In genomic region chr16:10521681-10522274, GRCh38 we compare ENCODE assay signal across 8 cellular contexts. TPM values are rescaled to one million over a fixed set of nuclear protein-coding genes. Genes with fewer than 3 reads are reported as not detected.
DNase-seq lines count a peak whose midpoint lies in the region; ATAC-seq and TF ChIP-seq lines count a peak whose summit lies in the region.

No MANE protein-coding gene starts in this region.

- peak; percentile 76 for TF ChIP-seq CTCF in DOHH2 (IDR thresholded peaks at IDR 0.05; ENCODE audit: low read depth, low read length, poor library complexity, severe bottlenecking)
- TF ChIP-seq CTCF in RWPE1 (conservative IDR thresholded peaks at IDR 0.05; ENCODE audit: low read depth), result peak; percentile 65

- ATAC-seq in left cardiac atrium, result peak; percentile 79 to 82
- ATAC-seq in GM21723 (IDR thresholded peaks at IDR 0.05; ENCODE audit: unreplicated experiment), result no peak
- ATAC-seq in HG02938 (IDR thresholded peaks at IDR 0.05; ENCODE audit: unreplicated experiment), result no peak

- H3K9me3 ChIP-seq in DOHH2 (ENCODE audit: control insufficient read depth, insufficient read depth, low read length) (no peaks in the 10 kb centered on the region), adipocyte (ENCODE audit: control insufficient read depth, low read length) (no peaks in the 10 kb centered on the region)

- no peaks in the 10 kb centered on the region for H3K27me3 ChIP-seq in DOHH2 (ENCODE audit: control insufficient read depth, low read length)
- no peaks in the 10 kb centered on the region for H3K27me3 ChIP-seq in adipocyte (replicated peaks; ENCODE audit: control insufficient read depth, insufficient read depth, low read length)

- intact Hi-C loops in left cardiac atrium (cut with DNase I), result loop anchor here (2.0 to 10.0 kb wide), 2 partner anchors 53 to 215 kb away; no protein-coding TSS in a partner anchor

- peak; percentile 42 for DNase-seq in Jurkat, Clone E6-1 (ENCODE audit: low read depth, low spot score)
- DNase-seq in RWPE1 (ENCODE audit: low spot score) (peak; percentile 57), adipocyte (ENCODE audit: low read depth) (peak; percentile 76), left cardiac atrium (peak; percentile 51), retina (peak; percentile 43)

- H3K9ac ChIP-seq in adipocyte (ENCODE audit: low read length), result no peak overlapping the region

- H3K79me2 ChIP-seq in DOHH2 (ENCODE audit: control insufficient read depth, low read length), result no peaks in the 10 kb centered on the region

- H3K4me3 ChIP-seq in DOHH2 (ENCODE audit: low read length) (no peak overlapping the region), adipocyte (ENCODE audit: low read length) (no peak overlapping the region)
- H3K4me3 ChIP-seq in Jurkat, Clone E6-1 (ENCODE audit: low read length), result no peak overlapping the region

- no peak overlapping the region for H3K27ac ChIP-seq in DOHH2 (ENCODE audit: low read depth, low read length)
- no peak overlapping the region for H3K27ac ChIP-seq in RWPE1

- no peak overlapping the region for H3K4me2 ChIP-seq in DOHH2 (ENCODE audit: low read length)

- no peaks in the 10 kb centered on the region for H3K9me2 ChIP-seq in DOHH2 (replicated peaks; ENCODE audit: control insufficient read depth, low read length)

- H3K36me3 ChIP-seq in DOHH2 (ENCODE audit: control insufficient read depth, low read length) (no peaks in the 10 kb centered on the region), adipocyte (ENCODE audit: control insufficient read depth, insufficient read depth, low read length, severe bottlenecking) (no peaks in the 10 kb centered on the region)

- no peaks in the 10 kb centered on the region for H3F3A ChIP-seq in DOHH2 (ENCODE audit: control insufficient read depth, insufficient read depth)

- no peaks in the 10 kb centered on the region for H4K20me1 ChIP-seq in DOHH2 (ENCODE audit: control insufficient read depth, insufficient read depth, low read depth, low read length)

- CTCF ChIA-PET in RWPE1 (lab: Yijun Ruan, JAX), result interaction anchor here (0.5 to 1.0 kb wide), 6 partner anchors 12 to 714 kb away, joined by 3 read pairs; no protein-coding TSS in a partner anchor

- H3K4me1 ChIP-seq in DOHH2 (ENCODE audit: control insufficient read depth, low read length) (no peaks in the 10 kb centered on the region), adipocyte (ENCODE audit: control insufficient read depth, insufficient read depth, low read length) (peaks cover 6% of the 10 kb centered on the region)

- POLR2A ChIA-PET in RWPE1 (lab: Yijun Ruan, JAX; ENCODE audit: low non-redundant PET), result no interaction called here

RNA-seq across cellular contexts. Expression of gene EMP2, which starts 58.6 kb away (rescaled TPM):
- polyA plus RNA-seq in Jurkat, Clone E6-1 (2012; ENCODE audit: insufficient read depth, insufficient read length), result not detected
- 10 to 100 TPM; 63.4 to 65.2 TPM for total RNA-seq in left cardiac atrium

Comparison
In these comparisons a context has a peak if more than half of its experiments do, and no peak if none do; other contexts are left out.
1. ATAC-seq: peak in left cardiac atrium (2 of 2); none in GM21723 (single experiment) and HG02938 (single experiment).
2. Peak in every context shown above with its lines, with median percentiles within 50 percentile points of each other: DNase-seq.